ENCODE assay signal across 8 cellular contexts in genomic region chr11:68212421-68213134, GRCh38. TPM values are rescaled to one million over a fixed set of nuclear protein-coding genes. Genes with fewer than 3 reads are reported as not detected.
DNase-seq lines count a peak whose midpoint lies in the region; ATAC-seq, FAIRE-seq and TF ChIP-seq lines count a peak whose summit lies in the region.

No MANE protein-coding gene starts in this region.

- H4K20me1 ChIP-seq in endothelial cell of umbilical vein (replicated peaks; ENCODE audit: control insufficient read depth, extremely low read depth, insufficient read depth, low read length): peaks cover 16% of the 10 kb centered on the region

- dilution Hi-C loops in endothelial cell of umbilical vein (cut with MboI; ENCODE audit: extremely low pct_ligation_motif_present, low sequenced_read_pairs): no loop called here

- no peaks in the 10 kb centered on the region for H3K36me3 ChIP-seq in endothelial cell of umbilical vein (ENCODE audit: control insufficient read depth in 2 of 2, extremely low read depth in 1 of 2, insufficient read depth in 2 of 2, low read length in 2 of 2)

- peak; percentile 12 to 19 for TF ChIP-seq CTCF in endothelial cell of umbilical vein (IDR thresholded peaks at IDR 0.05; ENCODE audit: extremely low read depth in 1 of 2, insufficient read depth in 1 of 2, low read depth in 1 of 2, low read length in 2 of 2)

- CTCF ChIA-PET in activated CD8-positive, alpha-beta memory T cell treated with anti-CD3 and anti-CD28 coated beads, Interleukin-2, amount 10 ng/mL, durations not matched to agents 7 days and 5 days (lab: Charles Lee): interaction anchor here (1.2 kb wide), 1 partner anchor 45 kb away, joined by 3 read pairs; no protein-coding TSS in a partner anchor
- CTCF ChIA-PET in endothelial cell of umbilical vein (lab: Charles Lee): interaction anchor here (1.3 to 4.7 kb wide), 2 partner anchors 84 to 85 kb away, joined by 3 to 37 read pairs; no protein-coding TSS in a partner anchor

- H3K4me2 ChIP-seq in endothelial cell of umbilical vein (ENCODE audit: insufficient read depth, low read length): peak overlapping the region; percentile 89

- peak overlapping the region; percentile 86 for H3K4me3 Mint-ChIP-seq in activated CD8-positive, alpha-beta memory T cell treated with anti-CD3 and anti-CD28 coated beads, Interleukin-2, amount 10 ng/mL, durations not matched to agents 7 days and 5 days
- peak overlapping the region; percentile 88 for H3K4me3 Mint-ChIP-seq in stimulated activated effector memory CD8-positive, alpha-beta T cell treated with anti-CD3 and anti-CD28 coated beads, Interleukin-12 subunit alpha, Interleukin-12 subunit beta, amount 100 ng/mL, for 72 hours

- H3K4me1 ChIP-seq in endothelial cell of umbilical vein (ENCODE audit: control insufficient read depth, extremely low read depth, insufficient read depth, low read length) (peaks cover 17% of the 10 kb centered on the region), mononuclear cell (ENCODE audit: insufficient read depth, low read length) (peaks cover 52% of the 10 kb centered on the region)

- peak overlapping the region; percentile 88 for H3K27ac Mint-ChIP-seq in activated CD8-positive, alpha-beta memory T cell treated with anti-CD3 and anti-CD28 coated beads, Interleukin-2, amount 10 ng/mL, durations not matched to agents 7 days and 5 days
- H3K27ac Mint-ChIP-seq in stimulated activated effector memory CD8-positive, alpha-beta T cell treated with anti-CD3 and anti-CD28 coated beads, Interleukin-12 subunit alpha, Interleukin-12 subunit beta, amount 100 ng/mL, for 72 hours: peak overlapping the region; percentile 92

- peak; percentile 85 for DNase-seq in Right ventricle myocardium inferior (ENCODE audit: missing footprints)
- DNase-seq in cardiac septum (ENCODE audit: low spot score): no peak
- peak; percentile 75 for DNase-seq in NCI-H748 (lab: John Stamatoyannopoulos, UW; ENCODE audit: unreplicated experiment)
- DNase-seq in activated CD8-positive, alpha-beta memory T cell treated with anti-CD3 and anti-CD28 coated beads, Interleukin-2, amount 10 ng/mL, durations not matched to agents 7 days and 5 days: peak; percentile 79
- DNase-seq in endothelial cell of umbilical vein (ENCODE audit: low read depth, low spot score): peak; percentile 63
- DNase-seq in stimulated activated effector memory CD8-positive, alpha-beta T cell treated with anti-CD3 and anti-CD28 coated beads, Interleukin-12 subunit alpha, Interleukin-12 subunit beta, amount 100 ng/mL, for 72 hours (ENCODE audit: low spot score in 2 of 2): peak; percentile 49 to 83

- peak overlapping the region; percentile 58 for H3K27ac ChIP-seq in endothelial cell of umbilical vein (ENCODE audit: insufficient read depth, low read depth, low read length)

- peak overlapping the region; percentile 49 for H2AFZ ChIP-seq in endothelial cell of umbilical vein (ENCODE audit: low read depth, low read length)

- POLR2A ChIA-PET in endothelial cell of umbilical vein (lab: Charles Lee): no interaction called here

- H3K9me3 ChIP-seq in endothelial cell of umbilical vein (replicated peaks; ENCODE audit: control insufficient read depth, insufficient read depth, low read length) (no peaks in the 10 kb centered on the region), mononuclear cell (ENCODE audit: low read depth, low read length) (no peaks in the 10 kb centered on the region)

- intact Hi-C loops in Right ventricle myocardium inferior (cut with DNase I) (loop anchor here (5.0 kb wide), 2 partner anchors 90 to 170 kb away; partner anchors contain the start of gene CHKA), cardiac septum (cut with DNase I) (loop anchor here (5.0 kb wide), 2 partner anchors 90 to 180 kb away; partner anchors contain the start of genes CHKA and NDUFS8), endothelial cell of umbilical vein (cut with micrococcal nuclease) (loop anchor here (1.0 kb wide), 1 partner anchor 171 kb away; no protein-coding TSS in a partner anchor)

- no peak for TF ChIP-seq POLR2A in endothelial cell of umbilical vein (IDR thresholded peaks at IDR 0.05; ENCODE audit: low read depth, low read length)

- ATAC-seq in Right ventricle myocardium inferior (peak; percentile 62), HG03097 (IDR thresholded peaks at IDR 0.05; ENCODE audit: low FRiP score, unreplicated experiment) (peak; percentile 49)
- ATAC-seq in activated CD8-positive, alpha-beta memory T cell treated with anti-CD3 and anti-CD28 coated beads, Interleukin-2, amount 10 ng/mL, durations not matched to agents 7 days and 5 days: peak; percentile 74
- ATAC-seq in stimulated activated effector memory CD8-positive, alpha-beta T cell treated with anti-CD3 and anti-CD28 coated beads, Interleukin-12 subunit alpha, Interleukin-12 subunit beta, amount 100 ng/mL, for 72 hours: peak; percentile 74

- no peaks in the 10 kb centered on the region for H3K9me3 Mint-ChIP-seq in activated CD8-positive, alpha-beta memory T cell treated with anti-CD3 and anti-CD28 coated beads, Interleukin-2, amount 10 ng/mL, durations not matched to agents 7 days and 5 days (ENCODE audit: low read depth)
- H3K9me3 Mint-ChIP-seq in stimulated activated effector memory CD8-positive, alpha-beta T cell treated with anti-CD3 and anti-CD28 coated beads, Interleukin-12 subunit alpha, Interleukin-12 subunit beta, amount 100 ng/mL, for 72 hours: no peaks in the 10 kb centered on the region

- peaks cover 0 to 5% of the 10 kb centered on the region in 2 experiments for H3K27me3 ChIP-seq in endothelial cell of umbilical vein (ENCODE audit: control insufficient read depth in 2 of 2, insufficient read depth in 2 of 2, low read length in 2 of 2)
- no peaks in the 10 kb centered on the region for H3K27me3 ChIP-seq in mononuclear cell (ENCODE audit: insufficient read depth, low read length)

- H3K36me3 Mint-ChIP-seq in activated CD8-positive, alpha-beta memory T cell treated with anti-CD3 and anti-CD28 coated beads, Interleukin-2, amount 10 ng/mL, durations not matched to agents 7 days and 5 days: no peaks in the 10 kb centered on the region
- peaks cover 38% of the 10 kb centered on the region for H3K36me3 Mint-ChIP-seq in stimulated activated effector memory CD8-positive, alpha-beta T cell treated with anti-CD3 and anti-CD28 coated beads, Interleukin-12 subunit alpha, Interleukin-12 subunit beta, amount 100 ng/mL, for 72 hours

- peaks cover 46% of the 10 kb centered on the region for H3K79me2 ChIP-seq in endothelial cell of umbilical vein (ENCODE audit: control insufficient read depth, insufficient read depth, low read length)

- H3K9me1 ChIP-seq in endothelial cell of umbilical vein (replicated peaks; ENCODE audit: control insufficient read depth, extremely low read depth, insufficient read depth, low read length): no peaks in the 10 kb centered on the region

- H3K9ac ChIP-seq in endothelial cell of umbilical vein (replicated peaks; ENCODE audit: extremely low read depth, insufficient read depth, low read length): peak overlapping the region; percentile 94

- H3K4me1 Mint-ChIP-seq in activated CD8-positive, alpha-beta memory T cell treated with anti-CD3 and anti-CD28 coated beads, Interleukin-2, amount 10 ng/mL, durations not matched to agents 7 days and 5 days: peaks cover 34% of the 10 kb centered on the region
- peaks cover 47% of the 10 kb centered on the region for H3K4me1 Mint-ChIP-seq in stimulated activated effector memory CD8-positive, alpha-beta T cell treated with anti-CD3 and anti-CD28 coated beads, Interleukin-12 subunit alpha, Interleukin-12 subunit beta, amount 100 ng/mL, for 72 hours

- H3K27me3 Mint-ChIP-seq in activated CD8-positive, alpha-beta memory T cell treated with anti-CD3 and anti-CD28 coated beads, Interleukin-2, amount 10 ng/mL, durations not matched to agents 7 days and 5 days: peaks cover 20% of the 10 kb centered on the region

- BruUV-seq in endothelial cell of umbilical vein (replicated peaks; lab: Mats Ljungman, UMichigan): no TSS peak

- H3K4me3 ChIP-seq in endothelial cell of umbilical vein (replicated peaks in 1 of 3; ENCODE audit: insufficient read depth in 1 of 3, low read depth in 1 of 3, low read length in 3 of 3) (peak overlapping the region; percentile 60 to 91 (median 75)), mononuclear cell (ENCODE audit: low read length) (peak overlapping the region; percentile 91)

- peak; percentile 75 for FAIRE-seq in endothelial cell of umbilical vein (lab: Jason Lieb, UNC)

TF ChIP-seq in endothelial cell of umbilical vein, 7 proteins besides CTCF, POLR2A, EP300 and RAD21:
- TF ChIP-seq EZH2 (IDR thresholded peaks at IDR 0.05; ENCODE audit: borderline replicate concordance, low read depth, low read length, severe bottlenecking): no peak

RNA-seq across cellular contexts. Expression of gene KMT5B, which starts 0.5 kb away (rescaled TPM):
- 29.1 TPM for total RNA-seq in Right ventricle myocardium inferior
- total RNA-seq in cardiac septum: 37.7 TPM
- 10 to 100 TPM; 15.1 to 20.3 TPM for total RNA-seq in activated CD8-positive, alpha-beta memory T cell treated with anti-CD3 and anti-CD28 coated beads, Interleukin-2, amount 10 ng/mL, durations not matched to agents 7 days and 5 days
- 35.6 and 36.3 TPM in 2 replicates for total RNA-seq in endothelial cell of umbilical vein
- 7.1 and 10.1 TPM in 2 replicates for polyA plus RNA-seq in endothelial cell of umbilical vein
- polyA plus RNA-seq in endothelial cell of umbilical vein (2011; cell fraction: cytosol; rRNA removed): 9.8 and 11.0 TPM in 2 replicates
- 36.6 and 46.4 TPM in 2 replicates for polyA plus RNA-seq in endothelial cell of umbilical vein (2011; cell fraction: nucleus; rRNA removed)
- 25.8 and 28.7 TPM in 2 replicates for polyA plus RNA-seq in endothelial cell of umbilical vein (2012)
- 16.7 and 23.3 TPM in 2 replicates for polyA minus RNA-seq in endothelial cell of umbilical vein
- polyA minus RNA-seq in endothelial cell of umbilical vein (2011; cell fraction: cytosol; rRNA and poly(A)+ RNA removed): 15.4 TPM
- polyA minus RNA-seq in endothelial cell of umbilical vein (2011; cell fraction: nucleus; rRNA and poly(A)+ RNA removed): 41.8 and 68.3 TPM in 2 replicates
- total RNA-seq in mononuclear cell: 20.0 TPM

RNA-seq across cellular contexts. Expression of gene C11orf24, which starts 59.2 kb away (rescaled TPM):
- total RNA-seq in Right ventricle myocardium inferior (29.4 TPM), cardiac septum (45.2 TPM), endothelial cell of umbilical vein (26.4 and 28.4 TPM in 2 replicates), mononuclear cell (4.4 TPM)
- total RNA-seq in activated CD8-positive, alpha-beta memory T cell treated with anti-CD3 and anti-CD28 coated beads, Interleukin-2, amount 10 ng/mL, durations not matched to agents 7 days and 5 days: 10 to 100 TPM; 26.4 to 27.0 TPM
- 34.1 and 40.4 TPM in 2 replicates for polyA plus RNA-seq in endothelial cell of umbilical vein
- 17.9 and 21.8 TPM in 2 replicates for polyA plus RNA-seq in endothelial cell of umbilical vein (2011; cell fraction: cytosol; rRNA removed)
- 10.6 and 11.3 TPM in 2 replicates for polyA plus RNA-seq in endothelial cell of umbilical vein (2011; cell fraction: nucleus; rRNA removed)
- 27.8 and 36.3 TPM in 2 replicates for polyA plus RNA-seq in endothelial cell of umbilical vein (2012)
- 14.6 and 17.9 TPM in 2 replicates for polyA minus RNA-seq in endothelial cell of umbilical vein
- polyA minus RNA-seq in endothelial cell of umbilical vein (2011; cell fraction: cytosol; rRNA and poly(A)+ RNA removed): 38.0 TPM
- 5.2 and 6.5 TPM in 2 replicates for polyA minus RNA-seq in endothelial cell of umbilical vein (2011; cell fraction: nucleus; rRNA and poly(A)+ RNA removed)
